8 cellular contexts compared by ENCODE assay signal in the genomic region with DNA sequence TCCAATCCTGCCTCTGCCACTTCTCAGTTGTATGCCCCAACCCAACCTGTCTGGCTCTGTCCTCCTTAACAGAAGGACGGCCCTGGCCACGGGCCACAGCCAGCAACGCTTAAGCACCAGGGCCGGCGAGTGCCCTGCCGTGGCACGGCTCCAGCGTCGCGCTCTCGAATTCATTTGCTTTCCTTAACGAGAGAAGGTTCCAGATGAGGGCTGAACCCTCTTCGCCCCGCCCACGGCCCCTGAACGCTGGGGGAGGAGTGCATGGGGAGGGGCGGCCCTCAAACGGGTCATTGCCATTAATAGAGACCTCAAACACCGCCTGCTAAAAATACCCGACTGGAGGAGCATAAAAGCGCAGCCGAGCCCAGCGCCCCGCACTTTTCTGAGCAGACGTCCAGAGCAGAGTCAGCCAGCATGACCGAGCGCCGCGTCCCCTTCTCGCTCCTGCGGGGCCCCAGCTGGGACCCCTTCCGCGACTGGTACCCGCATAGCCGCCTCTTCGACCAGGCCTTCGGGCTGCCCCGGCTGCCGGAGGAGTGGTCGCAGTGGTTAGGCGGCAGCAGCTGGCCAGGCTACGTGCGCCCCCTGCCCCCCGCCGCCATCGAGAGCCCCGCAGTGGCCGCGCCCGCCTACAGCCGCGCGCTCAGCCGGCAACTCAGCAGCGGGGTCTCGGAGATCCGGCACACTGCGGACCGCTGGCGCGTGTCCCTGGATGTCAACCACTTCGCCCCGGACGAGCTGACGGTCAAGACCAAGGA. TPM values are rescaled to one million over a fixed set of nuclear protein-coding genes. Genes with fewer than 3 reads are reported as not detected.
DNase-seq lines count a peak whose midpoint lies in the region; ATAC-seq, FAIRE-seq and TF ChIP-seq lines count a peak whose summit lies in the region.

A gene (plus strand): TSS at position 375 of the 758 bp plus-strand sequence. CDS start 40 bp downstream, at position 415.

- peak within 1 kb of the TSS; percentile 27 for H3K4me3 ChIP-seq in ectodermal cell (ENCODE audit: insufficient read depth, low read depth, low read length)
- peak within 1 kb of the TSS; percentile 75 to 87 (median 77) for H3K4me3 ChIP-seq in right lobe of liver

- peaks cover 12% of the 10 kb centered on the region for H3K4me1 Mint-ChIP-seq in activated CD4-positive, alpha-beta memory T cell treated with anti-CD3 and anti-CD28 coated beads for 36 hours (ENCODE audit: low read depth)

- peaks cover 3% of the 10 kb centered on the region for H3K27me3 Mint-ChIP-seq in activated CD4-positive, alpha-beta memory T cell treated with anti-CD3 and anti-CD28 coated beads for 36 hours

- CTCF ChIA-PET in activated CD4-positive, alpha-beta memory T cell treated with anti-CD3 and anti-CD28 coated beads for 36 hours (lab: Charles Lee), result interaction anchor here (0.6 to 2.8 kb wide), 7 partner anchors 8 to 124 kb away, joined by 3 to 12 read pairs (median 5); no protein-coding TSS in a partner anchor

- peak within 1 kb of the TSS; percentile 83 for H3K4me3 Mint-ChIP-seq in activated CD4-positive, alpha-beta memory T cell treated with anti-CD3 and anti-CD28 coated beads for 36 hours

- WGBS in ectodermal cell, 2 experiments, result 1 to 2% methylated on average over 65 of the region's 65 CpGs
- 4% methylated on average over 22 of the region's 65 CpGs for WGBS in right lobe of liver (ENCODE audit: insufficient coverage, low coverage, low lambda C conversion rate, missing lambda C conversion rate)

- H3K36me3 ChIP-seq in ectodermal cell (ENCODE audit: control insufficient read depth, insufficient read depth, low read length) (no peaks in the 10 kb centered on the region), right lobe of liver (peaks cover 0 to 3% (median 0%) of the 10 kb centered on the region in 4 donors)

- H3K9me3 Mint-ChIP-seq in activated CD4-positive, alpha-beta memory T cell treated with anti-CD3 and anti-CD28 coated beads for 36 hours, result no peaks in the 10 kb centered on the region

- H3K27me3 ChIP-seq in ectodermal cell (ENCODE audit: control insufficient read depth, insufficient read depth, low read length, poor library complexity, severe bottlenecking), result peaks cover 23% of the 10 kb centered on the region
- H3K27me3 ChIP-seq in right lobe of liver, result no peaks in the 10 kb centered on the region

- H3K27ac ChIP-seq in ectodermal cell (ENCODE audit: insufficient read depth, low read depth, low read length, poor library complexity, severe bottlenecking) (no peak within 1 kb of the TSS), right lobe of liver (peak within 1 kb of the TSS; percentile 100)

- H3K27ac Mint-ChIP-seq in activated CD4-positive, alpha-beta memory T cell treated with anti-CD3 and anti-CD28 coated beads for 36 hours, result peak within 1 kb of the TSS; percentile 81

- intact Hi-C loops in activated CD4-positive, alpha-beta memory T cell treated with anti-CD3 and anti-CD28 coated beads for 36 hours (cut with micrococcal nuclease), result loop anchor here (1.0 kb wide), 3 partner anchors 11 to 16 kb away; no protein-coding TSS in a partner anchor
- intact Hi-C loops in right lobe of liver (cut with DNase I), result no loop called here

- peak; percentile 64 for ATAC-seq in HG03354 (IDR thresholded peaks at IDR 0.05; ENCODE audit: poor library complexity, severe bottlenecking, unreplicated experiment)
- ATAC-seq in right lobe of liver, result peak; percentile 64 to 82 (median 74)

- H3K4me1 ChIP-seq in ectodermal cell (ENCODE audit: control insufficient read depth, insufficient read depth, low read length) (peaks cover 17% of the 10 kb centered on the region), right lobe of liver (peaks cover 0 to 32% (median 15%) of the 10 kb centered on the region in 4 donors)

- DNase-seq in NCI-H69 (lab: John Stamatoyannopoulos, UW), result peak; percentile 97
- peak; percentile 81 for DNase-seq in activated CD4-positive, alpha-beta memory T cell treated with anti-CD3 and anti-CD28 coated beads for 36 hours
- peak; percentile 94 to 97 (median 97) for DNase-seq in right lobe of liver
- DNase-seq in stimulated activated CD4-positive, alpha-beta T cell treated with anti-CD3 and anti-CD28 coated beads, TNF-alpha, amount 100 ng/mL, for 4 hours (ENCODE audit: low read depth in 3 of 3), result peak; percentile 49 to 59 (median 55)

- H3K9me3 ChIP-seq in ectodermal cell (ENCODE audit: control insufficient read depth, low read length), result no peaks in the 10 kb centered on the region
- H3K9me3 ChIP-seq in right lobe of liver, result no peaks in the 10 kb centered on the region

- TF ChIP-seq POLR2A in GM18526 (IDR thresholded peaks at IDR 0.05; ENCODE audit: extremely low read depth, insufficient read length), result peak; percentile 79
- TF ChIP-seq POLR2A in right lobe of liver (IDR thresholded peaks at IDR 0.05), result peak; percentile 96

- peak; percentile 92 for FAIRE-seq in A204.1 (lab: Jason Lieb, UNC)

- TF ChIP-seq CTCF in right lobe of liver (IDR thresholded peaks at IDR 0.05), result no peak

- H3K36me3 Mint-ChIP-seq in activated CD4-positive, alpha-beta memory T cell treated with anti-CD3 and anti-CD28 coated beads for 36 hours, result no peaks in the 10 kb centered on the region

- POLR2A ChIA-PET in activated CD4-positive, alpha-beta memory T cell treated with anti-CD3 and anti-CD28 coated beads for 36 hours (lab: Charles Lee), result interaction anchor here (1.0 to 1.7 kb wide), 3 partner anchors 11 to 56 kb away, joined by 3 to 7 read pairs (median 3); a partner anchor contains a TSS

RNA-seq across cellular contexts. Expression of the gene that starts here (rescaled TPM):
- total RNA-seq in activated CD4-positive, alpha-beta memory T cell treated with anti-CD3 and anti-CD28 coated beads for 36 hours, result 100 to 1,000 TPM; 119 to 127 TPM
- 92.7 TPM for polyA plus RNA-seq in ectodermal cell (2013, experiment 1 of 4)
- polyA plus RNA-seq in ectodermal cell (2013, experiment 2 of 4), result 94.5 TPM
- 128 TPM for polyA plus RNA-seq in ectodermal cell (2013, experiment 3 of 4)
- 139 TPM for polyA plus RNA-seq in ectodermal cell (2013, experiment 4 of 4)
- 100 to 1,000 TPM in 5 of 6 experiments, 10 to 100 TPM in 1; 64.4 to 275 (median 234) TPM for total RNA-seq in right lobe of liver
